ENCODE assay signal across 34 cellular contexts in the genomic region with DNA sequence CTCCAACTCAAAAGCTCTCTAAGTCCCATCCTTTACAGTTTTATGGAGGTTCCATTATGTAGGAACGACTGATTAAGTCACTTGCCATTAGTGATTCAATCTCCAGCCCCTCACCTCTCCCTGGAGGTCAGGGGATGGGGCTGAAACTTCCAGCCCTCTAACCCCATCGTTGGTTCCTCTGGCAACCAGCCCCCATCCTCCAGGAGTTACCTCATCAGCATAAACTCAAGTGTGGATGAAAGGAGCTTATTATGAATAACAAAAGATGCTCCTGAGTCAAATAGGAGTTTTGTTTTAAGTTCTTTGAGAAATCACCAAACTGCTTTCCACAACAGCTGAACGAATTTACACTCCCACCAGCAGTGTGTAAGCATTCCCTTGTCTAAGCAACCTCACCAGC.
"Had no signal": no experiment of that assay in that cellular context is flagged by ENCODE, and none has a peak within 500 bp of the region (broad histone marks: within the 10 kb centered on the region; RNA-seq: fewer than 3 reads in every experiment).

No MANE protein-coding gene starts in this region.

- H3K4me1 Mint-ChIP-seq: activated CD4-positive, alpha-beta memory T cell treated with anti-CD3 and anti-CD28 coated beads, Interleukin-2, amount 10 ng/mL, durations not matched to agents 7 days and 5 days; activated CD4-positive, alpha-beta T cell treated with anti-CD3 and anti-CD28 coated beads, Interleukin-2, amount 10 ng/mL, durations not matched to agents 7 days and 5 days; activated naive CD4-positive, alpha-beta T cell treated with anti-CD3 and anti-CD28 coated beads, Interleukin-2, amount 10 ng/mL, durations not matched to agents 7 days and 5 days; activated naive CD8-positive, alpha-beta T cell treated with anti-CD3 and anti-CD28 coated beads, Interleukin-2, amount 10 ng/mL, durations not matched to agents 7 days and 5 days; naive B cell; nephron progenitor cell; stimulated activated memory B cell treated with anti-CD40 and anti-IgM and Interleukin-4, amounts not matched to agents 10 μg/mL and 1 μg/mL and 100 μg/mL, for 72 hours; stimulated activated naive CD8-positive, alpha-beta T cell treated with anti-CD3 and anti-CD28 coated beads, Interleukin-15, amount 100 ng/mL, for 72 hours had no signal

- ATAC-seq: gastroesophageal sphincter; left colon; sciatic nerve; stimulated activated memory B cell treated with anti-CD40 and anti-IgM and Interleukin-4, amounts not matched to agents 10 μg/mL and 1 μg/mL and 100 μg/mL, for 72 hours; stimulated activated naive CD8-positive, alpha-beta T cell treated with anti-CD3 and anti-CD28 coated beads, Interleukin-15, amount 100 ng/mL, for 72 hours; upper lobe of right lung had no signal

- H3K27ac Mint-ChIP-seq: activated CD4-positive, alpha-beta memory T cell treated with anti-CD3 and anti-CD28 coated beads, Interleukin-2, amount 10 ng/mL, durations not matched to agents 7 days and 5 days; activated CD4-positive, alpha-beta T cell treated with anti-CD3 and anti-CD28 coated beads, Interleukin-2, amount 10 ng/mL, durations not matched to agents 7 days and 5 days; activated naive CD4-positive, alpha-beta T cell treated with anti-CD3 and anti-CD28 coated beads, Interleukin-2, amount 10 ng/mL, durations not matched to agents 7 days and 5 days; activated naive CD8-positive, alpha-beta T cell treated with anti-CD3 and anti-CD28 coated beads, Interleukin-2, amount 10 ng/mL, durations not matched to agents 7 days and 5 days; activated T-cell treated with anti-CD3 and anti-CD28 coated beads, Interleukin-2, amount 50 U/mL, for 24 hours; mesothelial cell of epicardium; naive B cell; nephron progenitor cell; progenitor cell of endocrine pancreas; stimulated activated memory B cell treated with anti-CD40 and anti-IgM and Interleukin-4, amounts not matched to agents 10 μg/mL and 1 μg/mL and 100 μg/mL, for 72 hours; stimulated activated naive CD8-positive, alpha-beta T cell treated with anti-CD3 and anti-CD28 coated beads, Interleukin-15, amount 100 ng/mL, for 72 hours; T-helper 1 cell treated with Interleukin-12 subunit alpha and Interleukin-12 subunit beta and Interleukin-4 antibody, amounts not matched to agents 30 μg/mL and 1 μg/mL, for 36 hours had no signal

- H3K27me3 ChIP-seq: brain microvascular endothelial cell, gastroesophageal sphincter, hepatocyte, ovary, upper lobe of right lung had no signal

- H3K79me2 ChIP-seq: hepatocyte had no signal

- H3K27ac ChIP-seq: brain microvascular endothelial cell, coronary artery, dorsolateral prefrontal cortex, gastroesophageal sphincter, hepatocyte, ovary, upper lobe of right lung, WERI-Rb-1 had no signal

- H2AFZ ChIP-seq: hepatocyte had no signal

- H3K4me3 ChIP-seq: coronary artery, dorsolateral prefrontal cortex, gastroesophageal sphincter, hepatocyte, ovary, upper lobe of right lung had no signal

- H3K36me3 ChIP-seq: brain microvascular endothelial cell, gastroesophageal sphincter, ovary, upper lobe of right lung, WERI-Rb-1 had no signal

- H3K9me3 ChIP-seq: gastroesophageal sphincter, ovary, upper lobe of right lung had no signal

- H3K9me3 Mint-ChIP-seq: stimulated activated memory B cell treated with anti-CD40 and anti-IgM and Interleukin-4, amounts not matched to agents 10 μg/mL and 1 μg/mL and 100 μg/mL, for 72 hours had no signal

- DNase-seq: activated CD4-positive, alpha-beta memory T cell treated with anti-CD3 and anti-CD28 coated beads, Interleukin-2, amount 10 ng/mL, durations not matched to agents 7 days and 5 days; activated CD4-positive, alpha-beta T cell treated with anti-CD3 and anti-CD28 coated beads for 1 hour; activated CD4-positive, alpha-beta T cell treated with anti-CD3 and anti-CD28 coated beads, Interleukin-2, amount 10 ng/mL, durations not matched to agents 7 days and 5 days; activated CD8-positive, alpha-beta memory T cell treated with anti-CD3 and anti-CD28 coated beads, Interleukin-2, amount 50 U/mL, for 48 hours; activated gamma-delta T cell; activated naive CD4-positive, alpha-beta T cell treated with anti-CD3 and anti-CD28 coated beads, Interleukin-2, amount 10 ng/mL, durations not matched to agents 7 days and 5 days; activated naive CD8-positive, alpha-beta T cell treated with anti-CD3 and anti-CD28 coated beads, Interleukin-2, amount 10 ng/mL, durations not matched to agents 7 days and 5 days; activated T-cell treated with anti-CD3 and anti-CD28 coated beads, Interleukin-2, amount 50 U/mL, for 24 hours; brain microvascular endothelial cell; dorsolateral prefrontal cortex; effector memory CD4-positive, alpha-beta T cell; erythroblast; kidney; left colon; mammary epithelial cell; naive B cell; nephron progenitor cell; ovary; small intestine; stimulated activated CD4-positive, alpha-beta T cell treated with anti-CD3 and anti-CD28 coated beads, Interleukin-4, amount 100 ng/mL, for 4 hours; stimulated activated CD8-positive, alpha-beta memory T cell treated with anti-CD3 and anti-CD28 coated beads, Interleukin-4, amount 100 ng/mL, for 48 hours; stimulated activated naive CD8-positive, alpha-beta T cell treated with anti-CD3 and anti-CD28 coated beads, Interleukin-15, amount 100 ng/mL, for 72 hours; substantia nigra; T1000; upper lobe of right lung; WERI-Rb-1 had no signal

- H3K4me2 ChIP-seq: hepatocyte had no signal

- H3K27me3 Mint-ChIP-seq: activated CD4-positive, alpha-beta memory T cell treated with anti-CD3 and anti-CD28 coated beads, Interleukin-2, amount 10 ng/mL, durations not matched to agents 7 days and 5 days; activated CD4-positive, alpha-beta T cell treated with anti-CD3 and anti-CD28 coated beads, Interleukin-2, amount 10 ng/mL, durations not matched to agents 7 days and 5 days; activated naive CD4-positive, alpha-beta T cell treated with anti-CD3 and anti-CD28 coated beads, Interleukin-2, amount 10 ng/mL, durations not matched to agents 7 days and 5 days; activated naive CD8-positive, alpha-beta T cell treated with anti-CD3 and anti-CD28 coated beads, Interleukin-2, amount 10 ng/mL, durations not matched to agents 7 days and 5 days; activated T-cell treated with anti-CD3 and anti-CD28 coated beads, Interleukin-2, amount 50 U/mL, for 24 hours; naive B cell; stimulated activated memory B cell treated with anti-CD40 and anti-IgM and Interleukin-4, amounts not matched to agents 10 μg/mL and 1 μg/mL and 100 μg/mL, for 72 hours; stimulated activated naive CD8-positive, alpha-beta T cell treated with anti-CD3 and anti-CD28 coated beads, Interleukin-15, amount 100 ng/mL, for 72 hours had no signal

- H3K36me3 Mint-ChIP-seq: activated naive CD4-positive, alpha-beta T cell treated with anti-CD3 and anti-CD28 coated beads, Interleukin-2, amount 10 ng/mL, durations not matched to agents 7 days and 5 days; activated naive CD8-positive, alpha-beta T cell treated with anti-CD3 and anti-CD28 coated beads, Interleukin-2, amount 10 ng/mL, durations not matched to agents 7 days and 5 days; mesothelial cell of epicardium; naive B cell; stimulated activated memory B cell treated with anti-CD40 and anti-IgM and Interleukin-4, amounts not matched to agents 10 μg/mL and 1 μg/mL and 100 μg/mL, for 72 hours had no signal

- H3K4me1 ChIP-seq: upper lobe of right lung had no signal

- H3K4me3 Mint-ChIP-seq: activated CD4-positive, alpha-beta memory T cell treated with anti-CD3 and anti-CD28 coated beads, Interleukin-2, amount 10 ng/mL, durations not matched to agents 7 days and 5 days; activated CD4-positive, alpha-beta T cell treated with anti-CD3 and anti-CD28 coated beads, Interleukin-2, amount 10 ng/mL, durations not matched to agents 7 days and 5 days; activated naive CD4-positive, alpha-beta T cell treated with anti-CD3 and anti-CD28 coated beads, Interleukin-2, amount 10 ng/mL, durations not matched to agents 7 days and 5 days; activated naive CD8-positive, alpha-beta T cell treated with anti-CD3 and anti-CD28 coated beads, Interleukin-2, amount 10 ng/mL, durations not matched to agents 7 days and 5 days; activated T-cell treated with anti-CD3 and anti-CD28 coated beads, Interleukin-2, amount 50 U/mL, for 24 hours; mesothelial cell of epicardium; naive B cell; nephron progenitor cell; stimulated activated memory B cell treated with anti-CD40 and anti-IgM and Interleukin-4, amounts not matched to agents 10 μg/mL and 1 μg/mL and 100 μg/mL, for 72 hours; stimulated activated naive CD8-positive, alpha-beta T cell treated with anti-CD3 and anti-CD28 coated beads, Interleukin-15, amount 100 ng/mL, for 72 hours; T-helper 1 cell treated with Interleukin-12 subunit alpha and Interleukin-12 subunit beta and Interleukin-4 antibody, amounts not matched to agents 30 μg/mL and 1 μg/mL, for 36 hours had no signal
